In the genomic region with DNA sequence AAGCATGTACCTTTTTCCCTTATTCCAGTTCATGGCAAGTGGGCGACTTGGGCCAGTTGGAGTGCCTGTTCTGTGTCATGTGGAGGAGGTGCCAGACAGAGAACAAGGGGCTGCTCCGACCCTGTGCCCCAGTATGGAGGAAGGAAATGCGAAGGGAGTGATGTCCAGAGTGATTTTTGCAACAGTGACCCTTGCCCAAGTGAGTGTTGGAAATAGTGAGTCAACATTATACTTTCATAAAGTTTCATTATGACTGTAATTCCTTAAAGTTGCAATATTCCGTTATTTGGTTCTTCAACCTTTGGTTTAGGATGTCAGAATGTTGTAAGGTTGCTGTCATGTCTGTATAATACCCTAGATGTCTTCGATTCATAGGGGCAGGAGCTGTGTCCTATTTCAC, we compare ENCODE assay signal across 26 cellular contexts.
"Had no signal": no experiment of that assay in that cellular context is flagged by ENCODE, and none has a peak within 500 bp of the region (broad histone marks: within the 10 kb centered on the region; RNA-seq: fewer than 3 reads in every experiment).

No MANE protein-coding gene starts in this region.

- H3K9me3 ChIP-seq: breast epithelium, sigmoid colon, testis had no signal

- DNase-seq: activated CD4-positive, alpha-beta T cell treated with anti-CD3 and anti-CD28 coated beads for 1 hour; activated CD4-positive, alpha-beta T cell treated with anti-CD3 and anti-CD28 coated beads, Interleukin-2, amount 50 U/mL, for 1 hour; activated CD8-positive, alpha-beta T cell treated with anti-CD3 and anti-CD28 coated beads, Interleukin-2, amount 10 ng/mL, durations not matched to agents 7 days and 5 days; activated gamma-delta T cell treated with Interleukin-2 at 50 U/mL for 16 hours; effector CD4-positive, alpha-beta T cell; foreskin melanocyte; immature natural killer cell; kidney glomerular epithelial cell; left ventricle myocardium inferior; mammary epithelial cell; natural killer cell; retina; sigmoid colon; stimulated activated CD4-positive, alpha-beta T cell treated with anti-CD3 and anti-CD28 coated beads, Interleukin-15, amount 100 ng/mL, for 24 hours; stimulated activated CD8-positive, alpha-beta memory T cell treated with anti-CD3 and anti-CD28 coated beads, Interleukin-4, amount 100 ng/mL, for 48 hours; stimulated activated naive CD4-positive, alpha-beta T cell; T-helper 1 cell; testis; trophoblast cell had no signal

- H3K27ac Mint-ChIP-seq: activated CD8-positive, alpha-beta T cell treated with anti-CD3 and anti-CD28 coated beads, Interleukin-2, amount 10 ng/mL, durations not matched to agents 7 days and 5 days; activated naive CD4-positive, alpha-beta T cell treated with anti-CD3 and anti-CD28 coated beads, Interleukin-2, amount 50 U/mL, for 24 hours; immature natural killer cell; mesothelial cell of epicardium; natural killer cell; progenitor cell of endocrine pancreas had no signal

- ATAC-seq: activated CD8-positive, alpha-beta T cell treated with anti-CD3 and anti-CD28 coated beads, Interleukin-2, amount 10 ng/mL, durations not matched to agents 7 days and 5 days; natural killer cell had no signal

- H3K4me3 ChIP-seq: breast epithelium, hepatocyte, left ventricle myocardium inferior, sigmoid colon, smooth muscle cell, testis had no signal

- H3K36me3 ChIP-seq: breast epithelium, sigmoid colon had no signal

- H3K4me1 Mint-ChIP-seq: activated naive CD4-positive, alpha-beta T cell treated with anti-CD3 and anti-CD28 coated beads, Interleukin-2, amount 50 U/mL, for 24 hours; immature natural killer cell; natural killer cell had no signal

- H3K27ac ChIP-seq: breast epithelium, hepatocyte, left ventricle myocardium inferior, sigmoid colon, testis had no signal

- H3K4me1 ChIP-seq: breast epithelium, left ventricle myocardium inferior had no signal

- H3K9me3 Mint-ChIP-seq: activated naive CD4-positive, alpha-beta T cell treated with anti-CD3 and anti-CD28 coated beads, Interleukin-2, amount 50 U/mL, for 24 hours had no signal

- H3K27me3 Mint-ChIP-seq: activated naive CD4-positive, alpha-beta T cell treated with anti-CD3 and anti-CD28 coated beads, Interleukin-2, amount 50 U/mL, for 24 hours; dendritic cell treated with granulocyte-macrophage colony-stimulating factor and Interleukin-4, amounts not matched to agents 40 ng/mL and 50 ng/mL, for 4 days; progenitor cell of endocrine pancreas had no signal

- H3K4me3 Mint-ChIP-seq: activated CD8-positive, alpha-beta T cell treated with anti-CD3 and anti-CD28 coated beads, Interleukin-2, amount 10 ng/mL, durations not matched to agents 7 days and 5 days; activated naive CD4-positive, alpha-beta T cell treated with anti-CD3 and anti-CD28 coated beads, Interleukin-2, amount 50 U/mL, for 24 hours; dendritic cell treated with granulocyte-macrophage colony-stimulating factor and Interleukin-4, amounts not matched to agents 40 ng/mL and 50 ng/mL, for 4 days; immature natural killer cell; mesothelial cell of epicardium; natural killer cell had no signal

- H3K27me3 ChIP-seq: breast epithelium, hepatocyte, sigmoid colon, testis had no signal

- H3K36me3 Mint-ChIP-seq: activated naive CD4-positive, alpha-beta T cell treated with anti-CD3 and anti-CD28 coated beads, Interleukin-2, amount 50 U/mL, for 24 hours; immature natural killer cell; natural killer cell had no signal
